9 cellular contexts compared by ENCODE assay signal in genomic region chr2:68387408-68388350, GRCh38. TPM values are rescaled to one million over a fixed set of nuclear protein-coding genes. Genes with fewer than 3 reads are reported as not detected.
A peak's percentile ranks its signal among the peaks of the same experiment; 100 is the strongest.
DNase-seq lines count a peak whose midpoint lies in the region; ATAC-seq lines count a peak whose summit lies in the region.
"Had no signal": no experiment of that assay in that cellular context is flagged by ENCODE, and none has a peak within 500 bp of the region (broad histone marks: within the 10 kb centered on the region; RNA-seq: fewer than 3 reads in every experiment).

No MANE protein-coding gene starts in this region.

- H3K4me1 ChIP-seq in mesendoderm (ENCODE audit: control insufficient read depth, low read depth, low read length), result no peaks in the 10 kb centered on the region

- H3K9me3 Mint-ChIP-seq in naive thymus-derived CD8-positive, alpha-beta T cell, result no peaks in the 10 kb centered on the region

- H3K79me2 ChIP-seq in mesendoderm (ENCODE audit: control insufficient read depth, insufficient read depth, low read length), result no peaks in the 10 kb centered on the region

- H3K4ac ChIP-seq in mesendoderm (ENCODE audit: low read depth, low read length), result no peak overlapping the region

- no peak overlapping the region for H2BK5ac ChIP-seq in mesendoderm (ENCODE audit: low read length)

- WGBS in mesendoderm (ENCODE audit: extremely low coverage, insufficient coverage, low lambda C conversion rate), result no CpG with 5 or more reads among the region's 5 CpGs

- no peaks in the 10 kb centered on the region for H3K79me1 ChIP-seq in mesendoderm (ENCODE audit: low read length)

- no peaks in the 10 kb centered on the region for H3K27me3 ChIP-seq in mesendoderm (ENCODE audit: insufficient read depth, low read length, poor library complexity)

- H3K4me3 ChIP-seq in mesendoderm (ENCODE audit: low read length), result no peak overlapping the region

- no peak overlapping the region for H4K5ac ChIP-seq in mesendoderm (ENCODE audit: low read length)

- H3K27ac ChIP-seq in mesendoderm (ENCODE audit: low read depth, low read length), result no peak overlapping the region

- no peak overlapping the region for H3K4me2 ChIP-seq in mesendoderm (ENCODE audit: low read length)

- H3K18ac ChIP-seq in mesendoderm (ENCODE audit: low read length), result no peak overlapping the region

- H3K56ac ChIP-seq in mesendoderm (ENCODE audit: low read length), result no peak overlapping the region

- POLR2A ChIA-PET in naive thymus-derived CD8-positive, alpha-beta T cell (lab: Charles Lee), result interaction anchor here (0.7 kb wide), 1 partner anchor 78 kb away, joined by 3 read pairs; no protein-coding TSS in a partner anchor

- H2AK5ac ChIP-seq in mesendoderm (ENCODE audit: low read length), result no peak overlapping the region

- H2BK15ac ChIP-seq in mesendoderm (replicated peaks; ENCODE audit: low read depth), result no peak overlapping the region

- H3K27ac Mint-ChIP-seq in naive thymus-derived CD8-positive, alpha-beta T cell, result peak overlapping the region in 8 of 10 donors; percentile 7 to 85 (median 56)

- H4K8ac ChIP-seq in mesendoderm (ENCODE audit: low read depth, low read length), result no peak overlapping the region

- DNase-seq in NOMO-1 (lab: John Stamatoyannopoulos, UW; ENCODE audit: unreplicated experiment in 2 of 2), result peak; percentile 91 to 97
- DNase-seq in naive thymus-derived CD8-positive, alpha-beta T cell, result peak in 2 of 10 donors; percentile 2 to 6
- no peak for DNase-seq in NCI-H1436 treated with DMSO at 0.1 percent for 48 hours (lab: John Stamatoyannopoulos, UW)
- no peak for DNase-seq in mesendoderm
- no peak for DNase-seq in left cardiac atrium
- DNase-seq in glomerular visceral epithelial cell (ENCODE audit: extremely low spot score), result no peak

- intact Hi-C loops in left cardiac atrium (cut with DNase I), result no loop called here

- peaks cover 13 to 88% (median 26%) of the 10 kb centered on the region in 4 donors for H3K4me1 Mint-ChIP-seq in naive thymus-derived CD8-positive, alpha-beta T cell

- peak overlapping the region in 5 of 10 donors; percentile 2 to 56 (median 46) for H3K4me3 Mint-ChIP-seq in naive thymus-derived CD8-positive, alpha-beta T cell

- no peak overlapping the region for H2BK120ac ChIP-seq in mesendoderm (ENCODE audit: low read depth, low read length)

- H3K9ac ChIP-seq in mesendoderm (ENCODE audit: low read length), result no peak overlapping the region

- no peaks in the 10 kb centered on the region for H3K36me3 ChIP-seq in mesendoderm (ENCODE audit: control insufficient read depth, insufficient read depth, low read length)

- H3K23ac ChIP-seq in mesendoderm (ENCODE audit: low read length), result no peak overlapping the region

- ATAC-seq in GM18520 (IDR thresholded peaks at IDR 0.05; ENCODE audit: unreplicated experiment) (peak; percentile 35), HG02678 (IDR thresholded peaks at IDR 0.05; ENCODE audit: unreplicated experiment) (peak; percentile 55), left cardiac atrium (no peak)
- ATAC-seq in naive thymus-derived CD8-positive, alpha-beta T cell, result peak; percentile 50 to 77

- no peaks in the 10 kb centered on the region for H3K36me3 Mint-ChIP-seq in naive thymus-derived CD8-positive, alpha-beta T cell

- peaks cover 0 to 5% (median 0%) of the 10 kb centered on the region in 5 donors for H3K27me3 Mint-ChIP-seq in naive thymus-derived CD8-positive, alpha-beta T cell

RNA-seq across cellular contexts. Expression of gene PLEK, which starts 22.6 kb away (rescaled TPM):
- 1 to 10 TPM; 3.9 TPM for total RNA-seq in naive thymus-derived CD8-positive, alpha-beta T cell
- polyA plus RNA-seq in naive thymus-derived CD8-positive, alpha-beta T cell, result 100 to 1,000 TPM in 1 of 3 donors, 1 to 10 TPM in 2; 2.6 to 148 (median 3.0) TPM
- 0.01 TPM for polyA plus RNA-seq in mesendoderm (2013, experiment 1 of 2)
- polyA plus RNA-seq in mesendoderm (2013, experiment 2 of 2), result 0.01 TPM
- 10 to 100 TPM in 1 of 2 donors, 1 to 10 TPM in 1; 7.3 to 21.5 TPM for total RNA-seq in left cardiac atrium
- total RNA-seq: kidney epithelial cell had no signal

Comparison
In these comparisons a context has a peak if more than half of its experiments do, and no peak if none do; other contexts are left out.
1. ATAC-seq: peak in GM18520 (single experiment), HG02678 (single experiment) and naive thymus-derived CD8-positive, alpha-beta T cell (2 of 2); none in left cardiac atrium (0 of 2).
2. DNase-seq: peak in NOMO-1 (2 of 2); none in NCI-H1436 treated with DMSO at 0.1 percent for 48 hours (single experiment), mesendoderm (single experiment), left cardiac atrium (single experiment) and glomerular visceral epithelial cell (single experiment).